In the genomic region with DNA sequence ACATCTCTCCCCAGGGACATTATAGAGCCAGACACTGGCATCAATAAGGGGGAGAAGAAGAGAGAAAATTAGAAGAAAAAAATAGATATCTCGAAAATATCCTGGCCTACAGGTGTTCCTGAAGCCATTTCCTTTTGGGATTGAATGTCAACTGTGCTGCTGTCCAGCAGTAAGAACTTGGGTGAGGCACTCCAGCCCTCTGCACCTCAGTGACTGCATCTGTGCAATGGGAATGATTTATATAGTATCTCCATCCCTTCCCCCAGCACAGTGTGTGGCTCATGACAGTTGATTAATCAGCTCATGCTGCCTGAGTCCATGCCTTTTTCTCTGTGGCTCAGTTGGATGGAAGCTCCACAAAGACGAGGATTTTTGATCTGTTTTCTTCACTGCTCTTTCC, we compare ENCODE assay signal across 2 cellular contexts.
TF ChIP-seq lines count a peak whose summit lies in the region.

No MANE protein-coding gene starts in this region.

TF ChIP-seq in A549, 52 proteins besides CTCF, POLR2A, EP300 and RAD21 (continued from another document):
- TF ChIP-seq, protein P1, sequence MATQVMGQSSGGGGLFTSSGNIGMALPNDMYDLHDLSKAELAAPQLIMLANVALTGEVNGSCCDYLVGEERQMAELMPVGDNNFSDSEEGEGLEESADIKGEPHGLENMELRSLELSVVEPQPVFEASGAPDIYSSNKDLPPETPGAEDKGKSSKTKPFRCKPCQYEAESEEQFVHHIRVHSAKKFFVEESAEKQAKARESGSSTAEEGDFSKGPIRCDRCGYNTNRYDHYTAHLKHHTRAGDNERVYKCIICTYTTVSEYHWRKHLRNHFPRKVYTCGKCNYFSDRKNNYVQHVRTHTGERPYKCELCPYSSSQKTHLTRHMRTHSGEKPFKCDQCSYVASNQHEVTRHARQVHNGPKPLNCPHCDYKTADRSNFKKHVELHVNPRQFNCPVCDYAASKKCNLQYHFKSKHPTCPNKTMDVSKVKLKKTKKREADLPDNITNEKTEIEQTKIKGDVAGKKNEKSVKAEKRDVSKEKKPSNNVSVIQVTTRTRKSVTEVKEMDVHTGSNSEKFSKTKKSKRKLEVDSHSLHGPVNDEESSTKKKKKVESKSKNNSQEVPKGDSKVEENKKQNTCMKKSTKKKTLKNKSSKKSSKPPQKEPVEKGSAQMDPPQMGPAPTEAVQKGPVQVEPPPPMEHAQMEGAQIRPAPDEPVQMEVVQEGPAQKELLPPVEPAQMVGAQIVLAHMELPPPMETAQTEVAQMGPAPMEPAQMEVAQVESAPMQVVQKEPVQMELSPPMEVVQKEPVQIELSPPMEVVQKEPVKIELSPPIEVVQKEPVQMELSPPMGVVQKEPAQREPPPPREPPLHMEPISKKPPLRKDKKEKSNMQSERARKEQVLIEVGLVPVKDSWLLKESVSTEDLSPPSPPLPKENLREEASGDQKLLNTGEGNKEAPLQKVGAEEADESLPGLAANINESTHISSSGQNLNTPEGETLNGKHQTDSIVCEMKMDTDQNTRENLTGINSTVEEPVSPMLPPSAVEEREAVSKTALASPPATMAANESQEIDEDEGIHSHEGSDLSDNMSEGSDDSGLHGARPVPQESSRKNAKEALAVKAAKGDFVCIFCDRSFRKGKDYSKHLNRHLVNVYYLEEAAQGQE (IDR thresholded peaks at IDR 0.05) = peak; percentile 20; the same call in 1 of the 2 replicates
- no peak for TF ChIP-seq SMC3 (IDR thresholded peaks at IDR 0.05)
- no peak for TF ChIP-seq POLR2AphosphoS2 (conservative IDR thresholded peaks at IDR 0.05; ENCODE audit: low read length)

TF ChIP-seq in Ishikawa, 13 proteins besides CTCF, POLR2A, EP300 and RAD21:
- TF ChIP-seq, protein P1 (IDR thresholded peaks at IDR 0.05; ENCODE audit: low read depth) = peak; percentile 50; the same call in 1 of the 2 replicates
- TF ChIP-seq, protein P2, sequence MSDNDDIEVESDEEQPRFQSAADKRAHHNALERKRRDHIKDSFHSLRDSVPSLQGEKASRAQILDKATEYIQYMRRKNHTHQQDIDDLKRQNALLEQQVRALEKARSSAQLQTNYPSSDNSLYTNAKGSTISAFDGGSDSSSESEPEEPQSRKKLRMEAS (IDR thresholded peaks at IDR 0.05) = no peak
- no peak for TF ChIP-seq CREB1 (IDR thresholded peaks at IDR 0.05; ENCODE audit: low read depth)
- no peak for TF ChIP-seq TCF12 (IDR thresholded peaks at IDR 0.05; ENCODE audit: low read depth)
- TF ChIP-seq FOXM1 (IDR thresholded peaks at IDR 0.05; ENCODE audit: borderline replicate concordance, low read depth) = no peak
- no peak for TF ChIP-seq TEAD4 (IDR thresholded peaks at IDR 0.05)
